8 cellular contexts compared by ENCODE assay signal in genomic region chrX:107629533-107629909, GRCh38. TPM values are rescaled to one million over a fixed set of nuclear protein-coding genes. Genes with fewer than 3 reads are reported as not detected.
DNase-seq lines count a peak whose midpoint lies in the region; ATAC-seq and TF ChIP-seq lines count a peak whose summit lies in the region.

No MANE protein-coding gene starts in this region.

- no peak for ATAC-seq in activated CD8-positive, alpha-beta T cell treated with anti-CD3 and anti-CD28 coated beads for 36 hours
- ATAC-seq in stimulated activated naive CD8-positive, alpha-beta T cell treated with anti-CD3 and anti-CD28 coated beads, Interleukin-15, amount 100 ng/mL, for 72 hours, result no peak
- ATAC-seq in GM21381 (IDR thresholded peaks at IDR 0.05; ENCODE audit: unreplicated experiment), result no peak
- ATAC-seq in HG03354 (IDR thresholded peaks at IDR 0.05; ENCODE audit: poor library complexity, severe bottlenecking, unreplicated experiment), result no peak

- H3K36me3 ChIP-seq in iPS DF 6.9 (ENCODE audit: control insufficient read depth, insufficient read depth, low read length), result no peaks in the 10 kb centered on the region

- peak overlapping the region; percentile 86 for H3K4me3 Mint-ChIP-seq in activated CD8-positive, alpha-beta T cell treated with anti-CD3 and anti-CD28 coated beads for 36 hours
- peak overlapping the region; percentile 86 for H3K4me3 Mint-ChIP-seq in stimulated activated naive CD8-positive, alpha-beta T cell treated with anti-CD3 and anti-CD28 coated beads, Interleukin-15, amount 100 ng/mL, for 72 hours

- H3K4me1 Mint-ChIP-seq in activated CD8-positive, alpha-beta T cell treated with anti-CD3 and anti-CD28 coated beads for 36 hours (ENCODE audit: low read depth), result peaks cover 23% of the 10 kb centered on the region
- peaks cover 23% of the 10 kb centered on the region for H3K4me1 Mint-ChIP-seq in stimulated activated naive CD8-positive, alpha-beta T cell treated with anti-CD3 and anti-CD28 coated beads, Interleukin-15, amount 100 ng/mL, for 72 hours

- DNase-seq in NCI-H1436 treated with DMSO at 0.1 percent for 48 hours (lab: John Stamatoyannopoulos, UW) (peak; percentile 0), NCI-H1436 (lab: John Stamatoyannopoulos, UW) (no peak), iPS DF 6.9 (ENCODE audit: low read depth, low spot score) (no peak)
- peak; percentile 19 for DNase-seq in Jurkat, Clone E6-1 (ENCODE audit: low read depth, low spot score)
- peak; percentile 11 for DNase-seq in activated CD8-positive, alpha-beta T cell treated with anti-CD3 and anti-CD28 coated beads for 36 hours
- no peak for DNase-seq in stimulated activated naive CD8-positive, alpha-beta T cell treated with anti-CD3 and anti-CD28 coated beads, Interleukin-15, amount 100 ng/mL, for 72 hours

- WGBS in iPS DF 6.9 (ENCODE audit: insufficient coverage, insufficient read length), result no CpG with 5 or more reads among the region's 5 CpGs

- peaks cover 4% of the 10 kb centered on the region for H3K36me3 Mint-ChIP-seq in activated CD8-positive, alpha-beta T cell treated with anti-CD3 and anti-CD28 coated beads for 36 hours (ENCODE audit: low read depth)

- peak overlapping the region; percentile 63 for H3K4me3 ChIP-seq in Jurkat, Clone E6-1 (ENCODE audit: low read length)
- H3K4me3 ChIP-seq in iPS DF 6.9 (ENCODE audit: low read length), result peak overlapping the region; percentile 83; the same call in 1 of the 2 replicates

- H3K27me3 ChIP-seq in iPS DF 6.9 (ENCODE audit: control insufficient read depth, insufficient read depth, low read length), result no peaks in the 10 kb centered on the region

- H3K9me3 ChIP-seq in iPS DF 6.9 (ENCODE audit: control insufficient read depth, insufficient read depth, low read length), result no peaks in the 10 kb centered on the region

- H3K27me3 Mint-ChIP-seq in activated CD8-positive, alpha-beta T cell treated with anti-CD3 and anti-CD28 coated beads for 36 hours, result no peaks in the 10 kb centered on the region
- no peaks in the 10 kb centered on the region for H3K27me3 Mint-ChIP-seq in stimulated activated naive CD8-positive, alpha-beta T cell treated with anti-CD3 and anti-CD28 coated beads, Interleukin-15, amount 100 ng/mL, for 72 hours

- peak overlapping the region; percentile 95 for H3K27ac Mint-ChIP-seq in activated CD8-positive, alpha-beta T cell treated with anti-CD3 and anti-CD28 coated beads for 36 hours
- H3K27ac Mint-ChIP-seq in stimulated activated naive CD8-positive, alpha-beta T cell treated with anti-CD3 and anti-CD28 coated beads, Interleukin-15, amount 100 ng/mL, for 72 hours, result peak overlapping the region; percentile 94 to 96

- H3K4me1 ChIP-seq in iPS DF 6.9 (ENCODE audit: control insufficient read depth, insufficient read depth, low read length), result no peaks in the 10 kb centered on the region

- CTCF ChIA-PET in activated CD8-positive, alpha-beta T cell treated with anti-CD3 and anti-CD28 coated beads for 36 hours (lab: Charles Lee), result interaction anchor here (1.0 to 2.5 kb wide), 8 partner anchors 21 to 147 kb away, joined by 3 to 14 read pairs (median 6); partner anchors contain the start of gene NCBP2L

- TF ChIP-seq CTCF in activated CD8-positive, alpha-beta T cell treated with anti-CD3 and anti-CD28 coated beads for 36 hours (IDR thresholded peaks at IDR 0.05), result peak; percentile 22

- intact Hi-C loops in activated CD8-positive, alpha-beta T cell treated with anti-CD3 and anti-CD28 coated beads for 36 hours (cut with micrococcal nuclease), result loop anchor here (10.0 kb wide), 1 partner anchor 95 kb away; no protein-coding TSS in a partner anchor

- H3K27ac ChIP-seq in iPS DF 6.9 (ENCODE audit: low read length), result no peak overlapping the region

- POLR2A ChIA-PET in activated CD8-positive, alpha-beta T cell treated with anti-CD3 and anti-CD28 coated beads for 36 hours (lab: Charles Lee), result interaction anchor here (1.2 to 2.2 kb wide), 7 partner anchors 12 to 214 kb away, joined by 3 to 8 read pairs (median 3); no protein-coding TSS in a partner anchor

- no peaks in the 10 kb centered on the region for H3K9me3 Mint-ChIP-seq in activated CD8-positive, alpha-beta T cell treated with anti-CD3 and anti-CD28 coated beads for 36 hours
- no peaks in the 10 kb centered on the region for H3K9me3 Mint-ChIP-seq in stimulated activated naive CD8-positive, alpha-beta T cell treated with anti-CD3 and anti-CD28 coated beads, Interleukin-15, amount 100 ng/mL, for 72 hours

RNA-seq across cellular contexts. Expression of gene PRPS1, which starts 1.2 kb away (rescaled TPM):
- 120 TPM for polyA plus RNA-seq in Jurkat, Clone E6-1 (2012; ENCODE audit: insufficient read depth, insufficient read length)
- total RNA-seq in activated CD8-positive, alpha-beta T cell treated with anti-CD3 and anti-CD28 coated beads for 36 hours, result 100 to 1,000 TPM; 122 to 131 TPM

Comparison
In these comparisons a context has a peak if more than half of its experiments do, and no peak if none do; other contexts are left out.
1. DNase-seq: peak in NCI-H1436 treated with DMSO at 0.1 percent for 48 hours (single experiment), Jurkat, Clone E6-1 (single experiment) and activated CD8-positive, alpha-beta T cell treated with anti-CD3 and anti-CD28 coated beads for 36 hours (single experiment); none in NCI-H1436 (single experiment), iPS DF 6.9 (single experiment) and stimulated activated naive CD8-positive, alpha-beta T cell treated with anti-CD3 and anti-CD28 coated beads, Interleukin-15, amount 100 ng/mL, for 72 hours (0 of 2).